8 cellular contexts compared by ENCODE assay signal in the genomic region with DNA sequence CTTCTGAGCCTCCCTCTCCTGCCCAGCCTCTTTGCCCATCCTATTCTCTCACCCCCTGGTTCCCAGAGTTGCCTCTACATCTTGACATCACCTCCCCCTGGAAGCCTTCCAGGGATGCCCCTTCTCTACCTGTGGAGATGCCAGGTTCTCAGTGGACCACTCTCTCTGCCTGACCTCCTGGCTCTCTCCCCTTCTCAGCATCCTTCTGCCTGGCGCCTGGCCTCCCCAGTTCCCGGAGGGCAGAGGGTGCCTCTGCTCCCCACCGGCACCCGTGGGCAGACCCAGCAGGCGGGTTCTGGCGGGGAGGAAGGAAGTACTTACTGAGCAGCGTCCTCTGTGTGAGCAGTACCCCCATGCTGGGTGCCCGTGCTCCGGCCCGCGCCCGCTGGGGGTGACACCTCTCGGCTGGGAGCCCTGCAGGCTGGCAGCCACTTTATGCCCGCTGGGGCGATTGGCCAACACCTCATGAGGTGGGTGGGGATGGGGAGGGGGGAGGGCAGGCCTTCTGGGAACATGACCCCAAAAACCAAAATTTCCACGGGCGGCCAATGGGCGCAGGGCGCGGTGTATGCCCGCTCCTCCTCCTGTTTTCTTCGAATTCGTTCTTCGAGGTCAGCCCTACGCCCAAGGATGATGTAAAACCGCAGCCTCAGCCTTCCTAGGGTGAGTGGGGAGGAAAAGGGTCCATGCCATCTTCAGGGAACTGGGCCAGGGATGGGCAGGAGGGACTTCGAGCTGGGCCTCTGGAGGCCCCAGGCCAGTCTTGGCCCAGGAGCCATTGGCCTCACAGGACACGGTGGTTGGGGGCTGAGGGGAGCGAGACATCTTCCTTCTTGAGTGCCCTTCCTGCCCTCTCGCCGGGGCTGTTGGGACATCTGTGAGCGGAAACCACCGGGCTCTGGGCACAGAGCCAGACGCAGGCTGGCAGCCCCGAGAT. TPM values are rescaled to one million over a fixed set of nuclear protein-coding genes. Genes with fewer than 3 reads are reported as not detected.
A peak's percentile ranks its signal among the peaks of the same experiment; 100 is the strongest.
DNase-seq lines count a peak whose midpoint lies in the region; ATAC-seq and TF ChIP-seq lines count a peak whose summit lies in the region.

A gene (minus strand): TSS at position 407 of the 937 bp plus-strand sequence. CDS start 52 bp downstream, at position 355.

- peaks cover 62% of the 10 kb centered on the region for H3K36me3 Mint-ChIP-seq in activated CD4-positive, alpha-beta T cell treated with anti-CD3 and anti-CD28 coated beads for 36 hours (ENCODE audit: low read depth)
- no peaks in the 10 kb centered on the region for H3K36me3 Mint-ChIP-seq in osteocyte (ENCODE audit: unreplicated experiment)

- TF ChIP-seq CTCF in osteocyte (IDR thresholded peaks at IDR 0.05): no peak

- peak; percentile 7 for ATAC-seq in HG02642 (IDR thresholded peaks at IDR 0.05; ENCODE audit: poor library complexity, unreplicated experiment)
- peak; percentile 37 for ATAC-seq in activated CD4-positive, alpha-beta T cell treated with anti-CD3 and anti-CD28 coated beads for 36 hours

- peak within 1 kb of the TSS; percentile 98 for H3K27ac Mint-ChIP-seq in activated CD4-positive, alpha-beta T cell treated with anti-CD3 and anti-CD28 coated beads for 36 hours
- no peak within 1 kb of the TSS for H3K27ac Mint-ChIP-seq in osteocyte (ENCODE audit: unreplicated experiment)

- H3K27me3 ChIP-seq in esophagus (ENCODE audit: control insufficient read depth in 1 of 2, insufficient read depth in 2 of 2, low read length in 2 of 2) (no peaks in the 10 kb centered on the region), MG63 (no peaks in the 10 kb centered on the region)

- H3K4me3 ChIP-seq in esophagus (ENCODE audit: low read depth in 1 of 2, low read length in 2 of 2) (peak within 1 kb of the TSS in 1 of 2 donors; percentile 18), MG63 (no peak within 1 kb of the TSS)

- intact Hi-C loops in activated CD4-positive, alpha-beta T cell treated with anti-CD3 and anti-CD28 coated beads for 36 hours (cut with DNase I, micrococcal nuclease): loop anchor here in 1 of 2 experiments (1.0 to 10.0 kb wide), 10 partner anchors 20 to 701 kb away; a partner anchor contains a TSS

- H3K4me3 Mint-ChIP-seq in activated CD4-positive, alpha-beta T cell treated with anti-CD3 and anti-CD28 coated beads for 36 hours: peak within 1 kb of the TSS; percentile 88
- H3K4me3 Mint-ChIP-seq in osteocyte (ENCODE audit: unreplicated experiment): no peak within 1 kb of the TSS

- CTCF ChIA-PET in activated CD4-positive, alpha-beta T cell treated with anti-CD3 and anti-CD28 coated beads for 36 hours (lab: Charles Lee): interaction anchor here (0.6 to 3.7 kb wide), 8 partner anchors 19 to 159 kb away, joined by 3 to 43 read pairs (median 5); no protein-coding TSS in a partner anchor

- peak; percentile 86 for DNase-seq in activated CD4-positive, alpha-beta T cell treated with anti-CD3 and anti-CD28 coated beads for 36 hours
- DNase-seq in stimulated activated CD4-positive, alpha-beta T cell treated with anti-CD3 and anti-CD28 coated beads, Interleukin-2, amount 100 ng/mL, for 24 hours: peak; percentile 67 to 80
- DNase-seq in MG63 (no peak), osteocyte (ENCODE audit: extremely low spot score, unreplicated experiment) (no peak), retina (no peak), putamen (ENCODE audit: low spot score) (no peak)

- H3K4me1 Mint-ChIP-seq in activated CD4-positive, alpha-beta T cell treated with anti-CD3 and anti-CD28 coated beads for 36 hours: peaks cover 45% of the 10 kb centered on the region
- H3K4me1 Mint-ChIP-seq in osteocyte (ENCODE audit: unreplicated experiment): peaks cover 6% of the 10 kb centered on the region

- H3K9me3 ChIP-seq in esophagus (ENCODE audit: control insufficient read depth in 2 of 2, insufficient read depth in 1 of 2, low read depth in 1 of 2, low read length in 1 of 2) (no peaks in the 10 kb centered on the region), MG63 (no peaks in the 10 kb centered on the region)

- 58 to 63% methylated on average over 35 of the region's 35 CpGs for WGBS in esophagus, 2 donors

- H3K9me3 Mint-ChIP-seq in activated CD4-positive, alpha-beta T cell treated with anti-CD3 and anti-CD28 coated beads for 36 hours (ENCODE audit: low read depth): no peaks in the 10 kb centered on the region
- H3K9me3 Mint-ChIP-seq in osteocyte (ENCODE audit: unreplicated experiment): no peaks in the 10 kb centered on the region

- peak within 1 kb of the TSS; percentile 11 to 19 for H3K27ac ChIP-seq in esophagus (ENCODE audit: low read depth in 2 of 2, low read length in 1 of 2)

- POLR2A ChIA-PET in activated CD4-positive, alpha-beta T cell treated with anti-CD3 and anti-CD28 coated beads for 36 hours (lab: Charles Lee): interaction anchor here (0.6 kb wide), 1 partner anchor 159 kb away, joined by 4 read pairs; no protein-coding TSS in a partner anchor

- H3K27me3 Mint-ChIP-seq in activated CD4-positive, alpha-beta T cell treated with anti-CD3 and anti-CD28 coated beads for 36 hours: no peaks in the 10 kb centered on the region
- H3K27me3 Mint-ChIP-seq in osteocyte (ENCODE audit: unreplicated experiment): no peaks in the 10 kb centered on the region

- H3K4me1 ChIP-seq in esophagus (ENCODE audit: control insufficient read depth in 2 of 2, insufficient read depth in 2 of 2, low read length in 1 of 2): peaks cover 0 to 11% of the 10 kb centered on the region in 2 donors

- no peaks in the 10 kb centered on the region for H3K36me3 ChIP-seq in esophagus (ENCODE audit: control insufficient read depth in 2 of 2, insufficient read depth in 2 of 2, low read length in 1 of 2)
- no peaks in the 10 kb centered on the region for H3K36me3 ChIP-seq in MG63

RNA-seq across cellular contexts. Expression of the gene that starts here (rescaled TPM):
- total RNA-seq in activated CD4-positive, alpha-beta T cell treated with anti-CD3 and anti-CD28 coated beads for 36 hours: 10 to 100 TPM; 13.8 to 17.6 TPM
- under 1 TPM; 0.22 to 0.63 TPM for polyA plus RNA-seq in esophagus
- total RNA-seq in MG63 (2014; rRNA removed; shearing (Covaris generic); ENCODE audit: low replicate concordance): not detected in 2 replicates
- not detected in 2 replicates for total RNA-seq in osteocyte

Comparison
In these comparisons a context has a peak if more than half of its experiments do, and no peak if none do; other contexts are left out.
1. RNA of the gene that starts here (total RNA-seq): 13.8 to 17.6 TPM in activated CD4-positive, alpha-beta T cell treated with anti-CD3 and anti-CD28 coated beads for 36 hours; not detected in MG63 and not detected in osteocyte; every median in the first group is over 10 times any median in the second.
2. DNase-seq: peak in activated CD4-positive, alpha-beta T cell treated with anti-CD3 and anti-CD28 coated beads for 36 hours (single experiment) and stimulated activated CD4-positive, alpha-beta T cell treated with anti-CD3 and anti-CD28 coated beads, Interleukin-2, amount 100 ng/mL, for 24 hours (2 of 2); none in MG63 (single experiment), osteocyte (single experiment), retina (single experiment) and putamen (single experiment).